Comparison of ENCODE assay signal across 24 cellular contexts in the genomic region with DNA sequence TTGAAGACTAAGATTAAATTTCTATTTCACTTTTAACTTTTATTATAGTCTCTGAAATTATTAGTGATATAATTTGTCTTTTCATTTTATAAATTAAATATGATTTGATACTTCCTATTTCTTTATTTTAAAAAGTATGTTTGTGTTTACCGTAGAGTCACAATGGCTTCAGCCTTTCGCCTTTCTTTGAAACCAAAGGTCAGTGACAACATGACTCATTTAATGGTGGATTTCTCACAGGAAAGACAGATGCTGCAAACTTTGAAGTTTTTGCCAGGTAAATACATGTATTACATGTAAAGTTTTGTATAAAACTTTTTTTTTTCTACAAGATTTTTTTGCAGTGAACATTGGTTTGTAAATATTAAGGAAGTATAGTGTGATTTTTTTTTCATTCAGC.
"Had no signal": no experiment of that assay in that cellular context is flagged by ENCODE, and none has a peak within 500 bp of the region (broad histone marks: within the 10 kb centered on the region; RNA-seq: fewer than 3 reads in every experiment).

No MANE protein-coding gene starts in this region.

- DNase-seq: activated CD4-positive, alpha-beta T cell treated with anti-CD3 and anti-CD28 coated beads for 4 hours; activated CD8-positive, alpha-beta memory T cell treated with anti-CD3 and anti-CD28 coated beads, Interleukin-2, amount 50 U/mL, for 4 hours; activated CD8-positive, alpha-beta T cell treated with anti-CD3 and anti-CD28 coated beads for 36 hours; activated naive CD4-positive, alpha-beta T cell; aorta; body of pancreas; central memory CD4-positive, alpha-beta T cell; Karpas-422; NCI-H1092 treated with DMSO at 0.1 percent for 48 hours; NCI-H1417 treated with DMSO at 0.1 percent for 48 hours; NCI-H1694; NCI-H2029; NCI-H345; NCI-H510A; NCI-H526 treated with DMSO at 0.1 percent for 48 hours; NCI-H82; RPMI8226; SJCRH30; SK-N-SH; SW 1271 had no signal

- H3K27ac ChIP-seq: body of pancreas, SJCRH30 had no signal

- H3K9me3 ChIP-seq: body of pancreas, SJCRH30, SK-N-SH had no signal

- ATAC-seq: activated CD4-positive, CD25-positive, alpha-beta regulatory T cell treated with anti-CD3 and anti-CD28 coated beads, Interleukin-2, amount 50 U/mL, for 24 hours; activated CD8-positive, alpha-beta T cell treated with anti-CD3 and anti-CD28 coated beads for 36 hours; body of pancreas; K562; Right ventricle myocardium inferior had no signal

- H3K27me3 ChIP-seq: body of pancreas, SJCRH30 had no signal

- H3K4me3 ChIP-seq: body of pancreas, K562, SJCRH30 had no signal

- H3K9me2 ChIP-seq: SK-N-SH had no signal

- FAIRE-seq: bronchial epithelial cell, K562 had no signal

- H3K4me1 ChIP-seq: body of pancreas, SJCRH30 had no signal

- H3K4me2 ChIP-seq: SK-N-SH had no signal
